In genomic region chr13:24599019-24599683, GRCh38 we compare ENCODE assay signal across 1 cellular context.
TF ChIP-seq lines count a peak whose summit lies in the region.

No MANE protein-coding gene starts in this region.

TF ChIP-seq in GM12878, 131 proteins besides CTCF, POLR2A, EP300 and RAD21:
- peak in 1 of 2 experiments; percentile 27; a peak in 1 of 4 replicates for TF ChIP-seq IKZF2 (IDR thresholded peaks at IDR 0.05)
- TF ChIP-seq NFIC (IDR thresholded peaks at IDR 0.05; ENCODE audit: low read depth, low read length): peak; percentile 42; the same call in 1 of the 2 replicates
